29 cellular contexts compared by ENCODE assay signal in the genomic region with DNA sequence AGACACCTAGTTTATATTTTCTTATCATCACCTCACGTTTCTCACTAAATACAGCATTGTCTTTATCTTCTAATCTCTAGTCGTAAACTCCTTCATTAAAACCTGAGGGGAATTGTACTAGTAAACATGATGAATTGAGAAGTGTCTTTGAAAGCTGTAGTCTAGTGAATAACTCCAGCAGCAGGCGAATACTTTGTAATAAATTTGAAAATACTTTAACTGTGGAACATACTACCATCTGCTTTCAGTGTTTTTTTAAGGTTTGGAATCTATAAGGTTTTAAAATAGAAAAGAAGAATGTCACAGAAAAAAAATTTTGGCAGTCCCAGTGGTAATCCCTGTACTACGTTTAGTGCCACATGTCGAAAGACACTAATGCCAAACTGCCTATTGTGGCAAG.
"Had no signal": no experiment of that assay in that cellular context is flagged by ENCODE, and none has a peak within 500 bp of the region (broad histone marks: within the 10 kb centered on the region; RNA-seq: fewer than 3 reads in every experiment).

No MANE protein-coding gene starts in this region.

- ATAC-seq: left colon; left lung; lower lobe of right lung; naive thymus-derived CD8-positive, alpha-beta T cell; pancreas; right cardiac atrium; sciatic nerve; stimulated activated naive B cell treated with anti-CD40 and anti-IgM and Interleukin-4, amounts not matched to agents 10 μg/mL and 1 μg/mL and 100 μg/mL, for 72 hours; stimulated activated naive CD8-positive, alpha-beta T cell treated with anti-CD3 and anti-CD28 coated beads, Interleukin-15, Interleukin-2, amounts not matched to agents 100 U/mL and 50 U/mL, for 24 hours; upper lobe of right lung had no signal

- H3K4me3 ChIP-seq: left lung, lower lobe of right lung, pancreas, prostate gland, skin epidermis, stomach, suprapubic skin, thoracic aorta, tibial artery, upper lobe of right lung had no signal

- H3K36me3 ChIP-seq: left lung, lower lobe of right lung, pancreas, prostate gland, stomach, suprapubic skin, thoracic aorta, tibial artery, upper lobe of right lung had no signal

- FAIRE-seq: islet of Langerhans, kidney, pancreas, urothelium cell line had no signal

- H3K27me3 ChIP-seq: left lung, pancreas, stomach, suprapubic skin, tibial artery, upper lobe of right lung had no signal

- DNase-seq: kidney; left colon; left lung; lower lobe of right lung; mammary epithelial cell; mesenchymal stem cell; naive thymus-derived CD8-positive, alpha-beta T cell; nucleus accumbens; pancreas; posterior cingulate gyrus; retina; right cardiac atrium; stimulated activated CD4-positive, alpha-beta T cell treated with anti-CD3 and anti-CD28 coated beads, Interleukin-12 subunit alpha, Interleukin-12 subunit beta, amount 100 ng/mL, for 4 hours; stimulated activated CD4-positive, alpha-beta T cell treated with anti-CD3 and anti-CD28 coated beads, Interleukin-15, amount 100 ng/mL, for 24 hours; stimulated activated CD4-positive, alpha-beta T cell treated with anti-CD3 and anti-CD28 coated beads, Interleukin-2, amount 100 ng/mL, for 24 hours; stimulated activated CD4-positive, alpha-beta T cell treated with anti-CD3 and anti-CD28 coated beads, Interleukin-4, amount 100 ng/mL, for 1 hour; stimulated activated naive B cell treated with anti-CD40 and anti-IgM and Interleukin-4, amounts not matched to agents 10 μg/mL and 1 μg/mL and 100 μg/mL, for 72 hours; stimulated activated naive CD8-positive, alpha-beta T cell treated with anti-CD3 and anti-CD28 coated beads, Interleukin-15, Interleukin-2, amounts not matched to agents 100 U/mL and 50 U/mL, for 24 hours; stomach; tibial artery; trophoblast cell; upper lobe of right lung had no signal

- H3K27ac ChIP-seq: left lung, lower lobe of right lung, pancreas, prostate gland, skin epidermis, stomach, suprapubic skin, thoracic aorta, tibial artery, upper lobe of right lung had no signal

- H3K4me1 ChIP-seq: left lung, lower lobe of right lung, pancreas, prostate gland, stomach, suprapubic skin, tibial artery, upper lobe of right lung had no signal
